In genomic region chr5:66959668-66960067, GRCh38 we compare ENCODE assay signal across 8 cellular contexts.
DNase-seq lines count a peak whose midpoint lies in the region; FAIRE-seq and TF ChIP-seq lines count a peak whose summit lies in the region.

No MANE protein-coding gene starts in this region.

- TF ChIP-seq POLR2A in lower leg skin (IDR thresholded peaks at IDR 0.05), result no peak

- TF ChIP-seq CTCF in astrocyte of the cerebellum (IDR thresholded peaks at IDR 0.05; ENCODE audit: low read depth, low read length, missing control alignments), result no peak
- no peak for TF ChIP-seq CTCF in kidney (IDR thresholded peaks at IDR 0.05; ENCODE audit: borderline replicate concordance, extremely low read depth, insufficient read depth)
- no peak for TF ChIP-seq CTCF in GM10266 (IDR thresholded peaks at IDR 0.05; ENCODE audit: control insufficient read depth, insufficient read depth, low read depth, missing control alignments)
- TF ChIP-seq CTCF in lower leg skin (IDR thresholded peaks at IDR 0.05), result no peak

- peak overlapping the region in 1 of 2 donors; percentile 21 for H3K9ac ChIP-seq in kidney (ENCODE audit: low read length in 2 of 2)
- peak overlapping the region in 3 of 5 donors; percentile 44 to 66 (median 53) for H3K9ac ChIP-seq in subcutaneous abdominal adipose tissue (ENCODE audit: low read length in 5 of 5)

- peak overlapping the region; percentile 38 for H3K4me3 ChIP-seq in astrocyte of the cerebellum (ENCODE audit: low read depth, low read length)
- H3K4me3 ChIP-seq in kidney (ENCODE audit: low read length in 2 of 2), result peak overlapping the region; percentile 50 to 55
- peak overlapping the region; percentile 60 to 90 (median 71) for H3K4me3 ChIP-seq in subcutaneous abdominal adipose tissue (ENCODE audit: low read depth in 1 of 5, low read length in 5 of 5)
- H3K4me3 ChIP-seq in lower leg skin (ENCODE audit: low read depth, poor library complexity, severe bottlenecking), result no peak overlapping the region

- DNase-seq in LHCN-M2 (ENCODE audit: low read depth), result peak; percentile 61
- no peak for DNase-seq in astrocyte of the cerebellum (ENCODE audit: low read depth)
- no peak for DNase-seq in kidney
- DNase-seq in stimulated activated CD4-positive, alpha-beta T cell treated with anti-CD3 and anti-CD28 coated beads, Interleukin-12 subunit alpha, Interleukin-12 subunit beta, amount 100 ng/mL, for 4 hours, result no peak
- no peak for DNase-seq in GM10266 (ENCODE audit: extremely low spot score)
- no peak for DNase-seq in posterior cingulate gyrus
- DNase-seq in lower leg skin (ENCODE audit: low spot score in 2 of 2), result no peak

- H3K9me3 ChIP-seq in kidney (ENCODE audit: control insufficient read depth in 1 of 2, low read length in 2 of 2) (no peaks in the 10 kb centered on the region), subcutaneous abdominal adipose tissue (ENCODE audit: control insufficient read depth in 5 of 5, low read length in 5 of 5) (no peaks in the 10 kb centered on the region)

- intact Hi-C loops in kidney (cut with DNase I), result no loop called here
- intact Hi-C loops in posterior cingulate gyrus (cut with DNase I), result no loop called here
- intact Hi-C loops in lower leg skin (cut with DNase I; ENCODE audit: low total_unique reads), result no loop called here

- FAIRE-seq in kidney (lab: Jason Lieb, UNC), result no peak

- in situ Hi-C loops in astrocyte of the cerebellum (cut with HindIII; ENCODE audit: low sequenced_read_pairs), result no loop called here

- H3K36me3 ChIP-seq in kidney (ENCODE audit: control insufficient read depth in 1 of 2, insufficient read depth in 2 of 2, low read length in 2 of 2) (no peaks in the 10 kb centered on the region), subcutaneous abdominal adipose tissue (ENCODE audit: control insufficient read depth in 5 of 5, insufficient read depth in 5 of 5, low read length in 5 of 5) (no peaks in the 10 kb centered on the region)

- no peak overlapping the region for H3K27ac ChIP-seq in kidney (ENCODE audit: low read depth in 2 of 2, low read length in 2 of 2)
- peak overlapping the region; percentile 91 for H3K27ac ChIP-seq in subcutaneous abdominal adipose tissue (ENCODE audit: low read depth, low read length)

- 37 to 46% methylated on average over 2 of the region's 2 CpGs for WGBS in lower leg skin, 2 donors

- H3K4me1 ChIP-seq in kidney (ENCODE audit: control insufficient read depth in 1 of 2, insufficient read depth in 1 of 2, low read depth in 1 of 2, low read length in 2 of 2) (no peaks in the 10 kb centered on the region), subcutaneous abdominal adipose tissue (ENCODE audit: control insufficient read depth in 5 of 5, insufficient read depth in 5 of 5, low read length in 5 of 5) (peaks cover 2 to 42% (median 28%) of the 10 kb centered on the region in 5 donors)

- H3K27me3 ChIP-seq in subcutaneous abdominal adipose tissue (ENCODE audit: control insufficient read depth in 5 of 5, insufficient read depth in 4 of 5, low read length in 5 of 5), result no peaks in the 10 kb centered on the region
